Comparison of ENCODE assay signal across 11 cellular contexts in the genomic region with DNA sequence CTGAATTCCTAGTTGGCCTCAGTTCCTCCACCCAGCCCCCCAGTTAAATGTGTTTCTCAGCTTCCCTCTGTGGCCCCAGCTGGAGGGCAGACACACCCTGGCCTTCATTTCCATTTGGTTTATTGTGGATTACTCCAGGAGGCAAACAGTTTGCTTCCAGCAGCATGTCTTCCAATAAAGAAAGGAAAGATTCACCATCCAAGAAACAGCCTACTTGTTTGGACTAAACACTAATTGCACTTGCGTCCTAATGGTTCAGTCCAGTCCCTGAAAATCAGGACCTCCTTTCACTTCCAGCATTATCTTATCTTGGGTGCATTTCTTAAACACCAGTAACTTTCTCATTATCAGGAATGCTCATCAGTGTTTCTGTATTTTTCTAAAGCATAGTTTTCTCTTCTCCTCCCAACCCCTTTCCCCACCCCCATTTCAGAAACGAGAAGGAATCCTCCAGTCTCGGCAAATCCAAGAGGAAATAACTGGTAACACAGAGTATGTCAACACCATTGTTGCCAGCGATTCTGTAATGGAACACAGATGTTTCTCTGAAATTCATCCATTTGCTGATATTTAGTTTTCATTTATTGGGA.
A peak's percentile ranks its signal among the peaks of the same experiment; 100 is the strongest.
DNase-seq lines count a peak whose midpoint lies in the region; TF ChIP-seq lines count a peak whose summit lies in the region.
"Had no signal": no experiment of that assay in that cellular context is flagged by ENCODE, and none has a peak within 500 bp of the region (broad histone marks: within the 10 kb centered on the region; RNA-seq: fewer than 3 reads in every experiment).

No MANE protein-coding gene starts in this region.

- H3K27ac ChIP-seq in SK-N-MC (peak overlapping the region; percentile 100), mesodermal cell (ENCODE audit: low read depth, low read length, severe bottlenecking) (peak overlapping the region; percentile 79), MM.1S (ENCODE audit: low read length) (no peak overlapping the region), RWPE1 (no peak overlapping the region)

- H3K79me2 ChIP-seq in MM.1S (ENCODE audit: low read length): no peaks in the 10 kb centered on the region

- DNase-seq in SK-N-MC (ENCODE audit: low read depth, low spot score) (peak; percentile 64), epidermal melanocyte (ENCODE audit: insufficient read length, low spot score) (peak; percentile 51), type B pancreatic cell (ENCODE audit: extremely low spot score, unreplicated experiment) (peak; percentile 15), MM.1S (no peak), RWPE1 (ENCODE audit: low spot score) (no peak)
- DNase-seq in activated CD4-positive, alpha-beta memory T cell treated with anti-CD3 and anti-CD28 coated beads, Interleukin-2, amount 10 ng/mL, durations not matched to agents 7 days and 5 days: no peak
- no peak for DNase-seq in activated naive CD4-positive, alpha-beta T cell treated with anti-CD3 and anti-CD28 coated beads, Interleukin-2, amount 10 ng/mL, durations not matched to agents 7 days and 5 days
- DNase-seq: DMS153, NCI-H82 had no signal

- H3K9ac ChIP-seq in SK-N-MC (ENCODE audit: insufficient read length): peak overlapping the region; percentile 82
- no peak overlapping the region for H3K9ac ChIP-seq in MM.1S (ENCODE audit: low read length)

- peaks cover 28% of the 10 kb centered on the region for H3K4me1 Mint-ChIP-seq in type B pancreatic cell (ENCODE audit: unreplicated experiment)
- H3K4me1 Mint-ChIP-seq in activated CD4-positive, alpha-beta memory T cell treated with anti-CD3 and anti-CD28 coated beads, Interleukin-2, amount 10 ng/mL, durations not matched to agents 7 days and 5 days: no peaks in the 10 kb centered on the region
- H3K4me1 Mint-ChIP-seq in activated naive CD4-positive, alpha-beta T cell treated with anti-CD3 and anti-CD28 coated beads, Interleukin-2, amount 10 ng/mL, durations not matched to agents 7 days and 5 days: no peaks in the 10 kb centered on the region

- H3K9me2 ChIP-seq in MM.1S (replicated peaks; ENCODE audit: insufficient read depth, low read length): no peaks in the 10 kb centered on the region

- H3K9me3 ChIP-seq in SK-N-MC (ENCODE audit: low read depth, low read length) (no peaks in the 10 kb centered on the region), mesodermal cell (ENCODE audit: control insufficient read depth, low read length) (no peaks in the 10 kb centered on the region), MM.1S (replicated peaks; ENCODE audit: insufficient read depth, low read length) (no peaks in the 10 kb centered on the region)

- H3F3A ChIP-seq in MM.1S (ENCODE audit: insufficient read depth, low read length): no peaks in the 10 kb centered on the region

- H4K20me1 ChIP-seq in MM.1S (ENCODE audit: insufficient read depth, low read length): no peaks in the 10 kb centered on the region

- CTCF ChIA-PET in activated CD4-positive, alpha-beta memory T cell treated with anti-CD3 and anti-CD28 coated beads, Interleukin-2, amount 10 ng/mL, durations not matched to agents 7 days and 5 days (lab: Charles Lee): interaction anchor here (0.7 kb wide), 1 partner anchor 187 kb away, joined by 3 read pairs; no protein-coding TSS in a partner anchor
- CTCF ChIA-PET in activated naive CD4-positive, alpha-beta T cell treated with anti-CD3 and anti-CD28 coated beads, Interleukin-2, amount 10 ng/mL, durations not matched to agents 7 days and 5 days (lab: Charles Lee): interaction anchor here (0.6 kb wide), 1 partner anchor 178 kb away, joined by 3 read pairs; no protein-coding TSS in a partner anchor
- CTCF ChIA-PET in RWPE1 (lab: Yijun Ruan, JAX): no interaction called here

- H2AFZ ChIP-seq in MM.1S (ENCODE audit: low read length): no peak overlapping the region

- H3K4me3 ChIP-seq in SK-N-MC (peak overlapping the region; percentile 81), mesodermal cell (ENCODE audit: extremely low read depth, insufficient read depth, low read length, poor library complexity, severe bottlenecking) (no peak overlapping the region), MM.1S (ENCODE audit: low read length) (no peak overlapping the region)

- H3K4me2 ChIP-seq in MM.1S (ENCODE audit: low read depth, low read length): no peak overlapping the region

- H3K36me3 ChIP-seq in SK-N-MC (ENCODE audit: insufficient read depth, low read length): no peaks in the 10 kb centered on the region
- H3K36me3 ChIP-seq in mesodermal cell (ENCODE audit: control insufficient read depth, insufficient read depth, low read length): peaks cover 70% of the 10 kb centered on the region
- H3K36me3 ChIP-seq in MM.1S (replicated peaks; ENCODE audit: insufficient read depth, low read length): no peaks in the 10 kb centered on the region

- peak overlapping the region; percentile 53 for H3K27ac Mint-ChIP-seq in type B pancreatic cell
- no peak overlapping the region for H3K27ac Mint-ChIP-seq in activated CD4-positive, alpha-beta memory T cell treated with anti-CD3 and anti-CD28 coated beads, Interleukin-2, amount 10 ng/mL, durations not matched to agents 7 days and 5 days
- H3K27ac Mint-ChIP-seq in activated naive CD4-positive, alpha-beta T cell treated with anti-CD3 and anti-CD28 coated beads, Interleukin-2, amount 10 ng/mL, durations not matched to agents 7 days and 5 days: no peak overlapping the region
- H3K27ac Mint-ChIP-seq: activated naive CD4-positive, alpha-beta T cell treated with anti-CD3 and anti-CD28 coated beads, Interleukin-2, amount 50 U/mL, for 72 hours had no signal

- H3K4me1 ChIP-seq in mesodermal cell (ENCODE audit: control insufficient read depth, insufficient read depth, low read length, poor library complexity, severe bottlenecking) (peaks cover 57% of the 10 kb centered on the region), MM.1S (ENCODE audit: low read length) (no peaks in the 10 kb centered on the region)

- peaks cover 24% of the 10 kb centered on the region for H3K36me3 Mint-ChIP-seq in type B pancreatic cell
- no peaks in the 10 kb centered on the region for H3K36me3 Mint-ChIP-seq in activated CD4-positive, alpha-beta memory T cell treated with anti-CD3 and anti-CD28 coated beads, Interleukin-2, amount 10 ng/mL, durations not matched to agents 7 days and 5 days (ENCODE audit: low read depth)
- H3K36me3 Mint-ChIP-seq in activated naive CD4-positive, alpha-beta T cell treated with anti-CD3 and anti-CD28 coated beads, Interleukin-2, amount 10 ng/mL, durations not matched to agents 7 days and 5 days: no peaks in the 10 kb centered on the region
- H3K36me3 Mint-ChIP-seq: activated naive CD4-positive, alpha-beta T cell treated with anti-CD3 and anti-CD28 coated beads, Interleukin-2, amount 50 U/mL, for 72 hours had no signal

- TF ChIP-seq CTCF in type B pancreatic cell (conservative IDR thresholded peaks at IDR 0.05) (no peak), MM.1S (IDR thresholded peaks at IDR 0.05; ENCODE audit: low read length) (no peak), RWPE1 (conservative IDR thresholded peaks at IDR 0.05; ENCODE audit: low read depth) (no peak)

- H3K9me3 Mint-ChIP-seq in type B pancreatic cell: no peaks in the 10 kb centered on the region
- no peaks in the 10 kb centered on the region for H3K9me3 Mint-ChIP-seq in activated CD4-positive, alpha-beta memory T cell treated with anti-CD3 and anti-CD28 coated beads, Interleukin-2, amount 10 ng/mL, durations not matched to agents 7 days and 5 days
- H3K9me3 Mint-ChIP-seq in activated naive CD4-positive, alpha-beta T cell treated with anti-CD3 and anti-CD28 coated beads, Interleukin-2, amount 10 ng/mL, durations not matched to agents 7 days and 5 days: no peaks in the 10 kb centered on the region
- H3K9me3 Mint-ChIP-seq: activated naive CD4-positive, alpha-beta T cell treated with anti-CD3 and anti-CD28 coated beads, Interleukin-2, amount 50 U/mL, for 72 hours had no signal

- H3K4me3 Mint-ChIP-seq in type B pancreatic cell: peak overlapping the region; percentile 70
- H3K4me3 Mint-ChIP-seq in activated CD4-positive, alpha-beta memory T cell treated with anti-CD3 and anti-CD28 coated beads, Interleukin-2, amount 10 ng/mL, durations not matched to agents 7 days and 5 days: no peak overlapping the region
- H3K4me3 Mint-ChIP-seq in activated naive CD4-positive, alpha-beta T cell treated with anti-CD3 and anti-CD28 coated beads, Interleukin-2, amount 10 ng/mL, durations not matched to agents 7 days and 5 days: no peak overlapping the region

- 58 to 78% methylated on average over 2 to 4 of the region's 4 CpGs for WGBS in mesodermal cell (ENCODE audit: insufficient coverage in 2 of 2), 2 experiments

- H3K27me3 Mint-ChIP-seq in type B pancreatic cell: no peaks in the 10 kb centered on the region
- H3K27me3 Mint-ChIP-seq in activated CD4-positive, alpha-beta memory T cell treated with anti-CD3 and anti-CD28 coated beads, Interleukin-2, amount 10 ng/mL, durations not matched to agents 7 days and 5 days: peaks cover 3% of the 10 kb centered on the region
- H3K27me3 Mint-ChIP-seq in activated naive CD4-positive, alpha-beta T cell treated with anti-CD3 and anti-CD28 coated beads, Interleukin-2, amount 10 ng/mL, durations not matched to agents 7 days and 5 days: peaks cover 12% of the 10 kb centered on the region

- H3K27me3 ChIP-seq in MM.1S (replicated peaks; ENCODE audit: insufficient read depth, low read length): no peaks in the 10 kb centered on the region

- POLR2A ChIA-PET in activated CD4-positive, alpha-beta memory T cell treated with anti-CD3 and anti-CD28 coated beads, Interleukin-2, amount 10 ng/mL, durations not matched to agents 7 days and 5 days (lab: Charles Lee): no interaction called here
- POLR2A ChIA-PET in RWPE1 (lab: Yijun Ruan, JAX; ENCODE audit: low non-redundant PET): no interaction called here

Comparison
In these comparisons a context has a peak if more than half of its experiments do, and no peak if none do; other contexts are left out.
1. DNase-seq: peak in SK-N-MC (single experiment), epidermal melanocyte (single experiment) and type B pancreatic cell (single experiment); none in MM.1S (single experiment), activated CD4-positive, alpha-beta memory T cell treated with anti-CD3 and anti-CD28 coated beads, Interleukin-2, amount 10 ng/mL, durations not matched to agents 7 days and 5 days (single experiment), activated naive CD4-positive, alpha-beta T cell treated with anti-CD3 and anti-CD28 coated beads, Interleukin-2, amount 10 ng/mL, durations not matched to agents 7 days and 5 days (single experiment) and RWPE1 (single experiment).
2. H3K27ac ChIP-seq: peak in SK-N-MC (single experiment) and mesodermal cell (single experiment); none in MM.1S (single experiment) and RWPE1 (single experiment).